ENCODE assay signal across 11 cellular contexts in genomic region chr1:9121891-9122409, GRCh38. TPM values are rescaled to one million over a fixed set of nuclear protein-coding genes. Genes with fewer than 3 reads are reported as not detected.
DNase-seq lines count a peak whose midpoint lies in the region; ATAC-seq, FAIRE-seq and TF ChIP-seq lines count a peak whose summit lies in the region.
"Had no signal": no experiment of that assay in that cellular context is flagged by ENCODE, and none has a peak within 500 bp of the region (broad histone marks: within the 10 kb centered on the region; RNA-seq: fewer than 3 reads in every experiment).

No MANE protein-coding gene starts in this region.

- H3K4me3 ChIP-seq in DOHH2 (ENCODE audit: low read length) (peak overlapping the region; percentile 3; the same call in 1 of the 2 replicates), kidney (ENCODE audit: low read length in 2 of 2) (no peak overlapping the region)
- H3K4me3 ChIP-seq: SK-N-MC had no signal

- H3K27ac Mint-ChIP-seq in activated CD4-positive, alpha-beta T cell treated with anti-CD3 and anti-CD28 coated beads, Interleukin-2, amount 10 ng/mL, durations not matched to agents 7 days and 5 days, result peak overlapping the region; percentile 72

- H4K20me1 ChIP-seq in DOHH2 (ENCODE audit: control insufficient read depth, insufficient read depth, low read depth, low read length), result no peaks in the 10 kb centered on the region

- H3K9me3 ChIP-seq in DOHH2 (ENCODE audit: control insufficient read depth, insufficient read depth, low read length), result no peaks in the 10 kb centered on the region
- no peaks in the 10 kb centered on the region for H3K9me3 ChIP-seq in kidney (ENCODE audit: control insufficient read depth in 1 of 2, low read length in 2 of 2)

- H3K9me2 ChIP-seq in DOHH2 (replicated peaks; ENCODE audit: control insufficient read depth, low read length), result no peaks in the 10 kb centered on the region

- DNase-seq in activated CD4-positive, alpha-beta T cell treated with anti-CD3 and anti-CD28 coated beads, Interleukin-2, amount 10 ng/mL, durations not matched to agents 7 days and 5 days, result peak; percentile 70
- DNase-seq in kidney, result peak; percentile 51
- DNase-seq in NCI-H2081 (lab: John Stamatoyannopoulos, UW), result no peak
- DNase-seq in hippocampal formation (lab: John Stamatoyannopoulos, UW), result no peak
- no peak for DNase-seq in RWPE1 (ENCODE audit: low spot score)
- no peak for DNase-seq in cortex of kidney (lab: John Stamatoyannopoulos, UW)
- DNase-seq: dermis blood vessel endothelial cell had no signal

- peaks cover 19% of the 10 kb centered on the region for H3K79me2 ChIP-seq in DOHH2 (ENCODE audit: control insufficient read depth, low read length)

- H3K9me3 Mint-ChIP-seq in activated CD4-positive, alpha-beta T cell treated with anti-CD3 and anti-CD28 coated beads, Interleukin-2, amount 10 ng/mL, durations not matched to agents 7 days and 5 days, result no peaks in the 10 kb centered on the region

- H3K4me1 Mint-ChIP-seq in activated CD4-positive, alpha-beta T cell treated with anti-CD3 and anti-CD28 coated beads, Interleukin-2, amount 10 ng/mL, durations not matched to agents 7 days and 5 days, result peaks cover 34% of the 10 kb centered on the region

- ATAC-seq in GM21786 (IDR thresholded peaks at IDR 0.05; ENCODE audit: unreplicated experiment), result peak; percentile 75

- no peaks in the 10 kb centered on the region for H3K36me3 ChIP-seq in DOHH2 (ENCODE audit: control insufficient read depth, low read length)
- H3K36me3 ChIP-seq in kidney (ENCODE audit: control insufficient read depth in 1 of 2, insufficient read depth in 2 of 2, low read length in 2 of 2), result no peaks in the 10 kb centered on the region

- TF ChIP-seq CTCF in DOHH2 (IDR thresholded peaks at IDR 0.05; ENCODE audit: low read depth, low read length, poor library complexity, severe bottlenecking) (no peak), kidney (IDR thresholded peaks at IDR 0.05; ENCODE audit: borderline replicate concordance, extremely low read depth, insufficient read depth) (no peak), RWPE1 (conservative IDR thresholded peaks at IDR 0.05; ENCODE audit: low read depth) (no peak)

- CTCF ChIA-PET in activated CD4-positive, alpha-beta T cell treated with anti-CD3 and anti-CD28 coated beads, Interleukin-2, amount 10 ng/mL, durations not matched to agents 7 days and 5 days (lab: Charles Lee), result interaction anchor here (0.6 to 1.7 kb wide), 4 partner anchors 9 to 401 kb away, joined by 3 to 7 read pairs (median 4); no protein-coding TSS in a partner anchor
- CTCF ChIA-PET in RWPE1 (lab: Yijun Ruan, JAX), result interaction anchor here (0.6 to 0.9 kb wide), 3 partner anchors 11 to 901 kb away, joined by 3 to 5 read pairs (median 3); no protein-coding TSS in a partner anchor

- H3K4me1 ChIP-seq in DOHH2 (ENCODE audit: control insufficient read depth, low read length) (peaks cover 54% of the 10 kb centered on the region), kidney (ENCODE audit: control insufficient read depth in 1 of 2, insufficient read depth in 1 of 2, low read depth in 1 of 2, low read length in 2 of 2) (no peaks in the 10 kb centered on the region)

- H3K9ac ChIP-seq in kidney (ENCODE audit: low read length in 2 of 2), result no peak overlapping the region

- H3K4me3 Mint-ChIP-seq in activated CD4-positive, alpha-beta T cell treated with anti-CD3 and anti-CD28 coated beads, Interleukin-2, amount 10 ng/mL, durations not matched to agents 7 days and 5 days, result peak overlapping the region; percentile 44

- FAIRE-seq in kidney (lab: Jason Lieb, UNC), result no peak

- peak overlapping the region; percentile 24 for H3K4me2 ChIP-seq in DOHH2 (ENCODE audit: low read length)

- H3K27me3 Mint-ChIP-seq in activated CD4-positive, alpha-beta T cell treated with anti-CD3 and anti-CD28 coated beads, Interleukin-2, amount 10 ng/mL, durations not matched to agents 7 days and 5 days, result peaks cover 2% of the 10 kb centered on the region

- H3K27me3 ChIP-seq in DOHH2 (ENCODE audit: control insufficient read depth, low read length), result no peaks in the 10 kb centered on the region

- intact Hi-C loops in kidney (cut with DNase I), result no loop called here

- peaks cover 8% of the 10 kb centered on the region for H3F3A ChIP-seq in DOHH2 (ENCODE audit: control insufficient read depth, insufficient read depth)

- no peaks in the 10 kb centered on the region for H3K36me3 Mint-ChIP-seq in activated CD4-positive, alpha-beta T cell treated with anti-CD3 and anti-CD28 coated beads, Interleukin-2, amount 10 ng/mL, durations not matched to agents 7 days and 5 days (ENCODE audit: low read depth)

- POLR2A ChIA-PET in activated CD4-positive, alpha-beta T cell treated with anti-CD3 and anti-CD28 coated beads, Interleukin-2, amount 10 ng/mL, durations not matched to agents 7 days and 5 days (lab: Charles Lee), result no interaction called here
- POLR2A ChIA-PET in RWPE1 (lab: Yijun Ruan, JAX; ENCODE audit: low non-redundant PET), result no interaction called here

- no peak overlapping the region for H3K27ac ChIP-seq in DOHH2 (ENCODE audit: low read depth, low read length)
- H3K27ac ChIP-seq in kidney (ENCODE audit: low read depth in 2 of 2, low read length in 2 of 2), result no peak overlapping the region
- H3K27ac ChIP-seq in RWPE1, result no peak overlapping the region
- H3K27ac ChIP-seq: HL-60, SK-N-MC had no signal

RNA-seq across cellular contexts. Expression of gene GPR157, which starts 7.0 kb away (rescaled TPM):
- total RNA-seq in activated CD4-positive, alpha-beta T cell treated with anti-CD3 and anti-CD28 coated beads, Interleukin-2, amount 10 ng/mL, durations not matched to agents 7 days and 5 days, result 1 to 10 TPM; 3.4 to 5.7 TPM
- total RNA-seq in kidney, result 9.1 TPM
- polyA plus RNA-seq in kidney (ENCODE audit: insufficient read depth, low read depth, low replicate concordance), result 3.2 TPM

RNA-seq across cellular contexts. Expression of gene SLC2A5, which starts 52.5 kb away (rescaled TPM):
- total RNA-seq in activated CD4-positive, alpha-beta T cell treated with anti-CD3 and anti-CD28 coated beads, Interleukin-2, amount 10 ng/mL, durations not matched to agents 7 days and 5 days, result not detected
- 6.4 TPM for total RNA-seq in kidney
- 9.0 TPM for polyA plus RNA-seq in kidney (ENCODE audit: insufficient read depth, low read depth, low replicate concordance)

Comparison
In these comparisons a context has a peak if more than half of its experiments do, and no peak if none do; other contexts are left out.
1. DNase-seq: peak in activated CD4-positive, alpha-beta T cell treated with anti-CD3 and anti-CD28 coated beads, Interleukin-2, amount 10 ng/mL, durations not matched to agents 7 days and 5 days (single experiment) and kidney (single experiment); none in NCI-H2081 (0 of 2), hippocampal formation (0 of 2), RWPE1 (single experiment) and cortex of kidney (single experiment).